8 cellular contexts compared by ENCODE assay signal in genomic region chr16:1990336-1991134, GRCh38. TPM values are rescaled to one million over a fixed set of nuclear protein-coding genes. Genes with fewer than 3 reads are reported as not detected.
DNase-seq lines count a peak whose midpoint lies in the region; ATAC-seq, FAIRE-seq and TF ChIP-seq lines count a peak whose summit lies in the region.

No MANE protein-coding gene starts in this region.

- TF ChIP-seq CTCF in heart left ventricle (IDR thresholded peaks at IDR 0.05) = no peak
- no peak for TF ChIP-seq CTCF in endothelial cell (IDR thresholded peaks at IDR 0.05; ENCODE audit: unreplicated experiment)

- H3K4me1 Mint-ChIP-seq in endothelial cell (ENCODE audit: unreplicated experiment) = peaks cover 4% of the 10 kb centered on the region

- H4K20me1 ChIP-seq in GM23248 (ENCODE audit: insufficient read depth) = no peaks in the 10 kb centered on the region

- no peak for ATAC-seq in heart left ventricle
- ATAC-seq in left ventricle myocardium superior = no peak

- peaks cover 11 to 39% (median 30%) of the 10 kb centered on the region in 9 donors for H3K27me3 ChIP-seq in heart left ventricle
- H3K27me3 ChIP-seq in GM23248 (replicated peaks; ENCODE audit: insufficient read depth) = peaks cover 21% of the 10 kb centered on the region; the same call in 1 of the 2 replicates

- peaks cover 15% of the 10 kb centered on the region for H3F3A ChIP-seq in GM23248 (ENCODE audit: insufficient read depth)

- H3K4me3 Mint-ChIP-seq in endothelial cell (ENCODE audit: unreplicated experiment) = peak overlapping the region; percentile 37

- peaks cover 0 to 18% (median 11%) of the 10 kb centered on the region in 9 donors for H3K36me3 ChIP-seq in heart left ventricle
- H3K36me3 ChIP-seq in GM23248 (ENCODE audit: low read depth) = no peaks in the 10 kb centered on the region

- H3K27me3 Mint-ChIP-seq in endothelial cell (ENCODE audit: unreplicated experiment) = peaks cover 22% of the 10 kb centered on the region

- H3K4me1 ChIP-seq in heart left ventricle (peaks cover 5 to 36% (median 18%) of the 10 kb centered on the region in 12 donors), GM23248 (ENCODE audit: insufficient read depth) (no peaks in the 10 kb centered on the region)

- no peaks in the 10 kb centered on the region for H3K9me2 ChIP-seq in GM23248 (ENCODE audit: insufficient read depth)

- no peak for TF ChIP-seq POLR2A in heart left ventricle (IDR thresholded peaks at IDR 0.05)

- intact Hi-C loops in heart left ventricle (cut with DNase I) (loop anchor here in 1 of 10 donors (10.0 kb wide), 1 partner anchor 126 kb away; no protein-coding TSS in a partner anchor), left ventricle myocardium superior (cut with micrococcal nuclease) (no loop called here)

- no peak overlapping the region for H2AFZ ChIP-seq in GM23248

- H3K4me2 ChIP-seq in GM23248 (ENCODE audit: unreplicated experiment) = no peak overlapping the region

- H3K79me2 ChIP-seq in GM23248 (ENCODE audit: insufficient read depth) = peaks cover 3% of the 10 kb centered on the region; the same call in 1 of the 2 replicates

- H3K9ac ChIP-seq in GM23248 = no peak overlapping the region

- 3 to 6% (median 5%) methylated on average over 44 to 52 of the region's 52 CpGs for WGBS in heart left ventricle, 4 donors
- WGBS in GM23248 (ENCODE audit: low coverage in 1 of 2, low lambda C conversion rate in 2 of 2, missing lambda C conversion rate in 2 of 2), 2 experiments = 7 to 10% methylated on average over 39 to 52 of the region's 52 CpGs

- in situ Hi-C loops in GM23248 (cut with MboI) = no loop called here

- H3K27ac ChIP-seq in heart left ventricle (no peak overlapping the region), GM23248 (no peak overlapping the region)

- no peak for FAIRE-seq in HTR-8/SVneo (lab: Jason Lieb, UNC)

- peak overlapping the region in 7 of 12 donors; percentile 13 to 59 (median 30) for H3K4me3 ChIP-seq in heart left ventricle
- H3K4me3 ChIP-seq in skeletal muscle cell (ENCODE audit: low read depth, low read length) = peak overlapping the region; percentile 18
- H3K4me3 ChIP-seq in GM23248 = no peak overlapping the region

- peaks cover 9% of the 10 kb centered on the region for H3K36me3 Mint-ChIP-seq in endothelial cell (ENCODE audit: low read depth, unreplicated experiment)

- no peaks in the 10 kb centered on the region for H3K9me3 Mint-ChIP-seq in endothelial cell (ENCODE audit: unreplicated experiment)

- H3K9me3 ChIP-seq in heart left ventricle (no peaks in the 10 kb centered on the region), GM23248 (ENCODE audit: low read depth) (no peaks in the 10 kb centered on the region)

- DNase-seq in heart left ventricle (no peak), left ventricle myocardium superior (no peak), RPMI8226 (peak; percentile 80), endothelial cell (ENCODE audit: low spot score) (no peak), skeletal muscle cell (ENCODE audit: low read depth) (no peak), HTR-8/SVneo (ENCODE audit: insufficient read length, low spot score) (no peak), epidermal melanocyte (ENCODE audit: insufficient read length, low spot score) (no peak), GM23248 (no peak)

- no peak overlapping the region for H3K27ac Mint-ChIP-seq in endothelial cell (ENCODE audit: unreplicated experiment)

RNA-seq across cellular contexts. Expression of gene SYNGR3, which starts 0.8 kb away (rescaled TPM):
- total RNA-seq in heart left ventricle (1 to 10 TPM in 3 of 9 donors, under 1 TPM in 6; 0.19 to 1.3 (median 0.86) TPM), left ventricle myocardium superior (1.0 TPM), endothelial cell (ENCODE audit: unreplicated experiment) (0.82 TPM)
- polyA plus RNA-seq in heart left ventricle (1 to 10 TPM in 1 of 2 donors, under 1 TPM in 1; 0.53 to 2.7 TPM), GM23248 (2016; fragmentation: Nextera tagmentation; extraction: Ambion mirVana) (0.72 and 1.3 TPM in 2 replicates)
- 0.22 and 0.76 TPM in 2 replicates for total RNA-seq in GM23248 (2014; rRNA removed; shearing (Covaris generic))

RNA-seq across cellular contexts. Expression of gene GFER, which starts 6.5 kb away (rescaled TPM):
- total RNA-seq in heart left ventricle (10 to 100 TPM; 18.0 to 29.9 (median 23.5) TPM), left ventricle myocardium superior (32.2 TPM), endothelial cell (ENCODE audit: unreplicated experiment) (30.0 TPM)
- polyA plus RNA-seq in heart left ventricle (10 to 100 TPM; 36.6 to 51.1 TPM), GM23248 (2016; fragmentation: Nextera tagmentation; extraction: Ambion mirVana) (31.0 and 31.6 TPM in 2 replicates)
- total RNA-seq in GM23248 (2014; rRNA removed; shearing (Covaris generic)) = 16.4 and 26.4 TPM in 2 replicates

RNA-seq across cellular contexts. Expression of gene NOXO1, which starts 9.3 kb away (rescaled TPM):
- total RNA-seq in heart left ventricle = not detected
- polyA plus RNA-seq in heart left ventricle = under 1 TPM; 0.06 to 0.15 TPM
- total RNA-seq in left ventricle myocardium superior = not detected
- total RNA-seq in endothelial cell (ENCODE audit: unreplicated experiment) = 0.23 TPM
- not detected in 2 replicates for total RNA-seq in GM23248 (2014; rRNA removed; shearing (Covaris generic))
- polyA plus RNA-seq in GM23248 (2016; fragmentation: Nextera tagmentation; extraction: Ambion mirVana) = 0.23 TPM in 1 of 2 replicates, not detected in the other

RNA-seq across cellular contexts. Expression of gene TBL3, which starts 18.7 kb away (rescaled TPM):
- 10 to 100 TPM; 19.3 to 68.7 (median 21.5) TPM for total RNA-seq in heart left ventricle
- 10 to 100 TPM; 57.9 to 59.5 TPM for polyA plus RNA-seq in heart left ventricle
- 24.4 TPM for total RNA-seq in left ventricle myocardium superior
- total RNA-seq in endothelial cell (ENCODE audit: unreplicated experiment) = 25.0 TPM
- 43.7 and 68.5 TPM in 2 replicates for total RNA-seq in GM23248 (2014; rRNA removed; shearing (Covaris generic))
- 46.8 and 52.0 TPM in 2 replicates for polyA plus RNA-seq in GM23248 (2016; fragmentation: Nextera tagmentation; extraction: Ambion mirVana)

RNA-seq across cellular contexts. Expression of gene ZNF598, which starts 19.1 kb away (rescaled TPM):
- total RNA-seq in heart left ventricle = 10 to 100 TPM; 10.9 to 47.4 (median 17.0) TPM
- 10 to 100 TPM in 1 of 2 donors, 1 to 10 TPM in 1; 9.4 to 33.8 TPM for polyA plus RNA-seq in heart left ventricle
- 16.0 TPM for total RNA-seq in left ventricle myocardium superior
- 34.4 TPM for total RNA-seq in endothelial cell (ENCODE audit: unreplicated experiment)
- 21.2 and 23.4 TPM in 2 replicates for total RNA-seq in GM23248 (2014; rRNA removed; shearing (Covaris generic))
- 12.2 and 14.1 TPM in 2 replicates for polyA plus RNA-seq in GM23248 (2016; fragmentation: Nextera tagmentation; extraction: Ambion mirVana)
